In genomic region chr19:14091885-14092462, GRCh38 we compare ENCODE assay signal across 7 cellular contexts. TPM values are rescaled to one million over a fixed set of nuclear protein-coding genes. Genes with fewer than 3 reads are reported as not detected.
DNase-seq lines count a peak whose midpoint lies in the region; FAIRE-seq lines count a peak whose summit lies in the region.
"Had no signal": no experiment of that assay in that cellular context is flagged by ENCODE, and none has a peak within 500 bp of the region (broad histone marks: within the 10 kb centered on the region; RNA-seq: fewer than 3 reads in every experiment).

No MANE protein-coding gene starts in this region.

- peak; percentile 65 for DNase-seq in stimulated activated CD4-positive, alpha-beta T cell treated with anti-CD3 and anti-CD28 coated beads, Interleukin-15, amount 100 ng/mL, for 24 hours
- no peak for DNase-seq in stimulated activated CD4-positive, alpha-beta T cell treated with anti-CD3 and anti-CD28 coated beads, Interleukin-2, amount 100 ng/mL, for 48 hours
- DNase-seq in activated CD4-positive, alpha-beta T cell treated with anti-CD3 and anti-CD28 coated beads, Interleukin-2, amount 50 U/mL, for 1 hour: peak; percentile 34
- DNase-seq in immature natural killer cell (no peak), RPMI8226 (no peak), frontal cortex (ENCODE audit: low spot score in 2 of 2) (no peak)

- peak overlapping the region; percentile 99 to 100 (median 100) for H3K4me3 Mint-ChIP-seq in immature natural killer cell

- H3K4me1 Mint-ChIP-seq in immature natural killer cell: peaks cover 18 to 22% of the 10 kb centered on the region in 2 donors

- H3K36me3 Mint-ChIP-seq in immature natural killer cell: peaks cover 0 to 8% (median 0%) of the 10 kb centered on the region in 3 donors

- no peak for FAIRE-seq in frontal cortex (lab: Jason Lieb, UNC)

- peak overlapping the region; percentile 93 to 99 (median 98) for H3K27ac Mint-ChIP-seq in immature natural killer cell

- H3K27me3 Mint-ChIP-seq in immature natural killer cell (ENCODE audit: low read depth in 3 of 3): peaks cover 11 to 21% (median 18%) of the 10 kb centered on the region in 3 donors

- H3K9me3 Mint-ChIP-seq in immature natural killer cell: peaks cover 0 to 5% (median 0%) of the 10 kb centered on the region in 6 donors

RNA-seq across cellular contexts. Expression of gene SAMD1, which starts 1.4 kb away (rescaled TPM):
- polyA plus RNA-seq in immature natural killer cell: 1 to 10 TPM in 2 of 3 donors, not detected in 1; 1.6 to 3.1 TPM
- total RNA-seq in frontal cortex: 43.2 TPM

RNA-seq across cellular contexts. Expression of gene C19orf67, which starts 6.4 kb away (rescaled TPM):
- polyA plus RNA-seq in immature natural killer cell: not detected
- not detected for total RNA-seq in frontal cortex
- total RNA-seq: myocyte had no signal

RNA-seq across cellular contexts. Expression of gene MISP3, which starts 19.4 kb away (rescaled TPM):
- 1 to 10 TPM in 2 of 3 donors, under 1 TPM in 1; 0.62 to 2.9 (median 2.1) TPM for polyA plus RNA-seq in immature natural killer cell
- total RNA-seq in frontal cortex: 0.41 TPM

RNA-seq across cellular contexts. Expression of gene PRKACA, which starts 25.6 kb away (rescaled TPM):
- 1 to 10 TPM in 2 of 3 donors, under 1 TPM in 1; 0.64 to 1.7 (median 1.4) TPM for polyA plus RNA-seq in immature natural killer cell
- total RNA-seq in frontal cortex: 22.0 TPM

RNA-seq across cellular contexts. Expression of gene PALM3, which starts 30.1 kb away (rescaled TPM):
- not detected for polyA plus RNA-seq in immature natural killer cell
- total RNA-seq in frontal cortex: 3.3 TPM
- total RNA-seq: myocyte had no signal

Comparison
In these comparisons a context has a peak if more than half of its experiments do, and no peak if none do; other contexts are left out.
1. DNase-seq: peak in stimulated activated CD4-positive, alpha-beta T cell treated with anti-CD3 and anti-CD28 coated beads, Interleukin-15, amount 100 ng/mL, for 24 hours (single experiment) and activated CD4-positive, alpha-beta T cell treated with anti-CD3 and anti-CD28 coated beads, Interleukin-2, amount 50 U/mL, for 1 hour (single experiment); none in stimulated activated CD4-positive, alpha-beta T cell treated with anti-CD3 and anti-CD28 coated beads, Interleukin-2, amount 100 ng/mL, for 48 hours (0 of 2), immature natural killer cell (0 of 3), RPMI8226 (single experiment) and frontal cortex (0 of 2).